ENCODE assay signal across 12 cellular contexts in genomic region chr2:127149384-127149783, GRCh38.
DNase-seq lines count a peak whose midpoint lies in the region; ATAC-seq, FAIRE-seq and TF ChIP-seq lines count a peak whose summit lies in the region.
"Had no signal": no experiment of that assay in that cellular context is flagged by ENCODE, and none has a peak within 500 bp of the region (broad histone marks: within the 10 kb centered on the region; RNA-seq: fewer than 3 reads in every experiment).

No MANE protein-coding gene starts in this region.

- ATAC-seq in stimulated activated naive B cell treated with anti-CD40 and anti-IgM and Interleukin-4, amounts not matched to agents 10 μg/mL and 1 μg/mL and 100 μg/mL, for 72 hours (replicated peaks), result no peak
- ATAC-seq in stimulated activated memory B cell treated with anti-CD40 and anti-IgM and Interleukin-4, amounts not matched to agents 10 μg/mL and 1 μg/mL and 100 μg/mL, for 72 hours, result no peak

- DNase-seq in H54 (ENCODE audit: insufficient read length, low spot score) (peak; percentile 29), adipocyte (ENCODE audit: low read depth) (peak; percentile 86), foreskin fibroblast (peak; percentile 80 to 88), UCSD-AML1 (lab: John Stamatoyannopoulos, UW; ENCODE audit: unreplicated experiment) (no peak)
- no peak for DNase-seq in T-helper 2 cell treated with Interferon-gamma antibody and Interleukin-4, amounts not matched to agents 5 μg/mL and 100 μg/mL, for 36 hours (ENCODE audit: low spot score)
- DNase-seq in stimulated activated naive B cell treated with anti-CD40 and anti-IgM and Interleukin-4, amounts not matched to agents 10 μg/mL and 1 μg/mL and 100 μg/mL, for 72 hours, result no peak
- DNase-seq: hypothalamus, MG63, NCI-H2171 treated with DMSO at 0.1 percent for 48 hours, testis had no signal

- H3K36me3 ChIP-seq in adipocyte (ENCODE audit: control insufficient read depth, insufficient read depth, low read length, severe bottlenecking), result no peaks in the 10 kb centered on the region
- H3K36me3 ChIP-seq: MG63 had no signal

- FAIRE-seq in H54 (lab: Jason Lieb, UNC), result no peak

- TF ChIP-seq CTCF in foreskin fibroblast (IDR thresholded peaks at IDR 0.05; ENCODE audit: low read depth, low read length), result no peak

- H3K9ac ChIP-seq in adipocyte (ENCODE audit: low read length), result no peak overlapping the region

- H3K27ac Mint-ChIP-seq in T-helper 2 cell treated with Interferon-gamma antibody and Interleukin-4, amounts not matched to agents 5 μg/mL and 100 μg/mL, for 36 hours, result no peak overlapping the region
- no peak overlapping the region for H3K27ac Mint-ChIP-seq in stimulated activated naive B cell treated with anti-CD40 and anti-IgM and Interleukin-4, amounts not matched to agents 10 μg/mL and 1 μg/mL and 100 μg/mL, for 72 hours
- no peak overlapping the region for H3K27ac Mint-ChIP-seq in stimulated activated memory B cell treated with anti-CD40 and anti-IgM and Interleukin-4, amounts not matched to agents 10 μg/mL and 1 μg/mL and 100 μg/mL, for 72 hours

- H3K27me3 ChIP-seq in adipocyte (replicated peaks; ENCODE audit: control insufficient read depth, insufficient read depth, low read length), result no peaks in the 10 kb centered on the region
- H3K27me3 ChIP-seq: MG63, testis had no signal

- H3K9me3 Mint-ChIP-seq in T-helper 2 cell treated with Interferon-gamma antibody and Interleukin-4, amounts not matched to agents 5 μg/mL and 100 μg/mL, for 36 hours, result no peaks in the 10 kb centered on the region
- peaks cover 0 to 5% of the 10 kb centered on the region in 2 donors for H3K9me3 Mint-ChIP-seq in stimulated activated naive B cell treated with anti-CD40 and anti-IgM and Interleukin-4, amounts not matched to agents 10 μg/mL and 1 μg/mL and 100 μg/mL, for 72 hours
- H3K9me3 Mint-ChIP-seq in stimulated activated memory B cell treated with anti-CD40 and anti-IgM and Interleukin-4, amounts not matched to agents 10 μg/mL and 1 μg/mL and 100 μg/mL, for 72 hours, result no peaks in the 10 kb centered on the region
- H3K9me3 Mint-ChIP-seq: activated naive CD4-positive, alpha-beta T cell treated with anti-CD3 and anti-CD28 coated beads, Interleukin-2, amount 50 U/mL, for 24 hours had no signal

- peaks cover 3% of the 10 kb centered on the region for H3K27me3 Mint-ChIP-seq in T-helper 2 cell treated with Interferon-gamma antibody and Interleukin-4, amounts not matched to agents 5 μg/mL and 100 μg/mL, for 36 hours (ENCODE audit: low read depth)
- no peaks in the 10 kb centered on the region for H3K27me3 Mint-ChIP-seq in stimulated activated naive B cell treated with anti-CD40 and anti-IgM and Interleukin-4, amounts not matched to agents 10 μg/mL and 1 μg/mL and 100 μg/mL, for 72 hours
- no peaks in the 10 kb centered on the region for H3K27me3 Mint-ChIP-seq in stimulated activated memory B cell treated with anti-CD40 and anti-IgM and Interleukin-4, amounts not matched to agents 10 μg/mL and 1 μg/mL and 100 μg/mL, for 72 hours
- H3K27me3 Mint-ChIP-seq: activated naive CD4-positive, alpha-beta T cell treated with anti-CD3 and anti-CD28 coated beads, Interleukin-2, amount 50 U/mL, for 24 hours had no signal

- no peak overlapping the region for H3K4me3 Mint-ChIP-seq in T-helper 2 cell treated with Interferon-gamma antibody and Interleukin-4, amounts not matched to agents 5 μg/mL and 100 μg/mL, for 36 hours
- no peak overlapping the region for H3K4me3 Mint-ChIP-seq in stimulated activated naive B cell treated with anti-CD40 and anti-IgM and Interleukin-4, amounts not matched to agents 10 μg/mL and 1 μg/mL and 100 μg/mL, for 72 hours
- no peak overlapping the region for H3K4me3 Mint-ChIP-seq in stimulated activated memory B cell treated with anti-CD40 and anti-IgM and Interleukin-4, amounts not matched to agents 10 μg/mL and 1 μg/mL and 100 μg/mL, for 72 hours
- H3K4me3 Mint-ChIP-seq: activated naive CD4-positive, alpha-beta T cell treated with anti-CD3 and anti-CD28 coated beads, Interleukin-2, amount 50 U/mL, for 24 hours had no signal

- no peaks in the 10 kb centered on the region for H3K4me1 Mint-ChIP-seq in T-helper 2 cell treated with Interferon-gamma antibody and Interleukin-4, amounts not matched to agents 5 μg/mL and 100 μg/mL, for 36 hours (ENCODE audit: low read depth)
- H3K4me1 Mint-ChIP-seq in stimulated activated naive B cell treated with anti-CD40 and anti-IgM and Interleukin-4, amounts not matched to agents 10 μg/mL and 1 μg/mL and 100 μg/mL, for 72 hours, result peaks cover 3 to 9% of the 10 kb centered on the region in 2 donors
- H3K4me1 Mint-ChIP-seq in stimulated activated memory B cell treated with anti-CD40 and anti-IgM and Interleukin-4, amounts not matched to agents 10 μg/mL and 1 μg/mL and 100 μg/mL, for 72 hours, result no peaks in the 10 kb centered on the region
- H3K4me1 Mint-ChIP-seq: activated naive CD4-positive, alpha-beta T cell treated with anti-CD3 and anti-CD28 coated beads, Interleukin-2, amount 50 U/mL, for 24 hours had no signal

- H3K4me3 ChIP-seq in adipocyte (ENCODE audit: low read length) (no peak overlapping the region), foreskin fibroblast (ENCODE audit: low read depth in 1 of 2, low read length in 2 of 2) (no peak overlapping the region)
- H3K4me3 ChIP-seq: MG63, testis had no signal

- peaks cover 28% of the 10 kb centered on the region for H3K4me1 ChIP-seq in adipocyte (ENCODE audit: control insufficient read depth, insufficient read depth, low read length)

- no peak for TF ChIP-seq POLR2A in H54 (IDR thresholded peaks at IDR 0.05; ENCODE audit: low read depth, low read length)

- H3K9me3 ChIP-seq in adipocyte (ENCODE audit: control insufficient read depth, low read length), result no peaks in the 10 kb centered on the region
- H3K9me3 ChIP-seq: testis had no signal

- H3K36me3 Mint-ChIP-seq in T-helper 2 cell treated with Interferon-gamma antibody and Interleukin-4, amounts not matched to agents 5 μg/mL and 100 μg/mL, for 36 hours (ENCODE audit: low read depth), result no peaks in the 10 kb centered on the region
- H3K36me3 Mint-ChIP-seq in stimulated activated naive B cell treated with anti-CD40 and anti-IgM and Interleukin-4, amounts not matched to agents 10 μg/mL and 1 μg/mL and 100 μg/mL, for 72 hours, result peaks cover 0 to 2% of the 10 kb centered on the region in 2 donors
- no peaks in the 10 kb centered on the region for H3K36me3 Mint-ChIP-seq in stimulated activated memory B cell treated with anti-CD40 and anti-IgM and Interleukin-4, amounts not matched to agents 10 μg/mL and 1 μg/mL and 100 μg/mL, for 72 hours
- H3K36me3 Mint-ChIP-seq: activated naive CD4-positive, alpha-beta T cell treated with anti-CD3 and anti-CD28 coated beads, Interleukin-2, amount 50 U/mL, for 24 hours had no signal

Comparison
In these comparisons a context has a peak if more than half of its experiments do, and no peak if none do; other contexts are left out.
1. DNase-seq: peak in H54 (single experiment), adipocyte (single experiment) and foreskin fibroblast (2 of 2); none in T-helper 2 cell treated with Interferon-gamma antibody and Interleukin-4, amounts not matched to agents 5 μg/mL and 100 μg/mL, for 36 hours (single experiment), stimulated activated naive B cell treated with anti-CD40 and anti-IgM and Interleukin-4, amounts not matched to agents 10 μg/mL and 1 μg/mL and 100 μg/mL, for 72 hours (single experiment) and UCSD-AML1 (single experiment).